8 cellular contexts compared by ENCODE assay signal in the genomic region with DNA sequence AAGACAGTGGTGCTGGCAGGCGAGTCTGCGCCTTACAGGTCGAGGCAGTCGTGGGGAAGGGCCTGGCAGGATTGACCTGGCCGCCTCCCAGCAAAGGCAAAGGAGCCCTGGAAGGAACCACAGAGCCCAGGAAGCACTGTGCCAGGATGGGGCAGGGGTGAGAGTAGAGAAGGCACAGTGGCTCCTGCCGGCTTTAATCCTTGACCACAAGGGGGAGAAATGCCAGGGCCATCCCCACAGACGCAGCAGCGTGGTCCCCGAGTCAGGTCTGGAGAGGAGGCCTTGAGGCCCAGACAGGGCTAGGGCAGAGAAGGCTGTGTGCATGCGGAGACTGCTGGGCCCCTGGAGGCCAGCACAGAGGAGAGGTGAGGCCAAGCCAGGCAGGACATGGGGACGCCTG. TPM values are rescaled to one million over a fixed set of nuclear protein-coding genes. Genes with fewer than 3 reads are reported as not detected.
DNase-seq lines count a peak whose midpoint lies in the region; ATAC-seq, FAIRE-seq and TF ChIP-seq lines count a peak whose summit lies in the region.

No MANE protein-coding gene starts in this region.

- H3K27ac Mint-ChIP-seq in osteocyte (ENCODE audit: unreplicated experiment), result peak overlapping the region; percentile 19
- H3K27ac Mint-ChIP-seq in CD4-positive, alpha-beta memory T cell, result peak overlapping the region in 1 of 7 donors; percentile 36
- no peak overlapping the region for H3K27ac Mint-ChIP-seq in stimulated activated effector memory CD8-positive, alpha-beta T cell treated with anti-CD3 and anti-CD28 coated beads, Interleukin-12 subunit alpha, Interleukin-12 subunit beta, amount 100 ng/mL, for 72 hours

- intact Hi-C loops in CD4-positive, alpha-beta memory T cell (cut with micrococcal nuclease), result no loop called here

- H3K27ac ChIP-seq in RWPE1, result peak overlapping the region; percentile 99
- no peak overlapping the region for H3K27ac ChIP-seq in CD4-positive, alpha-beta memory T cell (ENCODE audit: low read depth, low read length)

- POLR2A ChIA-PET in RWPE1 (lab: Yijun Ruan, JAX; ENCODE audit: low non-redundant PET), result no interaction called here
- POLR2A ChIA-PET in CD4-positive, alpha-beta memory T cell (lab: Charles Lee; ENCODE audit: partially characterized antibody), result no interaction called here

- H3K36me3 Mint-ChIP-seq in osteocyte (ENCODE audit: unreplicated experiment), result peaks cover 6% of the 10 kb centered on the region
- peaks cover 0 to 4% of the 10 kb centered on the region in 2 donors for H3K36me3 Mint-ChIP-seq in CD4-positive, alpha-beta memory T cell
- no peaks in the 10 kb centered on the region for H3K36me3 Mint-ChIP-seq in stimulated activated effector memory CD8-positive, alpha-beta T cell treated with anti-CD3 and anti-CD28 coated beads, Interleukin-12 subunit alpha, Interleukin-12 subunit beta, amount 100 ng/mL, for 72 hours

- TF ChIP-seq POLR2A in H54 (IDR thresholded peaks at IDR 0.05; ENCODE audit: low read depth, low read length) (no peak), erythroblast (IDR thresholded peaks at IDR 0.05; ENCODE audit: low read length) (no peak)

- CTCF ChIA-PET in RWPE1 (lab: Yijun Ruan, JAX), result interaction anchor here (0.9 to 1.4 kb wide), 4 partner anchors 11 to 19 kb away, joined by 3 to 4 read pairs (median 3); a partner anchor contains a TSS
- CTCF ChIA-PET in CD4-positive, alpha-beta memory T cell (lab: Charles Lee; ENCODE audit: partially characterized antibody), result no interaction called here

- no peaks in the 10 kb centered on the region for H3K4me1 ChIP-seq in CD4-positive, alpha-beta memory T cell (ENCODE audit: insufficient read depth, low read length)

- no peaks in the 10 kb centered on the region for H3K9me3 ChIP-seq in CD4-positive, alpha-beta memory T cell (ENCODE audit: control insufficient read depth in 1 of 2, low read length in 2 of 2)

- H3K4me3 Mint-ChIP-seq in osteocyte (ENCODE audit: unreplicated experiment), result no peak overlapping the region
- H3K4me3 Mint-ChIP-seq in CD4-positive, alpha-beta memory T cell, result no peak overlapping the region
- no peak overlapping the region for H3K4me3 Mint-ChIP-seq in stimulated activated effector memory CD8-positive, alpha-beta T cell treated with anti-CD3 and anti-CD28 coated beads, Interleukin-12 subunit alpha, Interleukin-12 subunit beta, amount 100 ng/mL, for 72 hours

- no peaks in the 10 kb centered on the region for H3K36me3 ChIP-seq in CD4-positive, alpha-beta memory T cell (ENCODE audit: insufficient read depth, low read length)

- H3K4me3 ChIP-seq in CD4-positive, alpha-beta memory T cell (ENCODE audit: low read length in 2 of 2), result no peak overlapping the region

- FAIRE-seq in H54 (lab: Jason Lieb, UNC), result no peak

- peaks cover 5% of the 10 kb centered on the region for H3K9me3 Mint-ChIP-seq in osteocyte (ENCODE audit: unreplicated experiment)
- peaks cover 0 to 7% (median under 1%) of the 10 kb centered on the region in 8 donors for H3K9me3 Mint-ChIP-seq in CD4-positive, alpha-beta memory T cell
- H3K9me3 Mint-ChIP-seq in stimulated activated effector memory CD8-positive, alpha-beta T cell treated with anti-CD3 and anti-CD28 coated beads, Interleukin-12 subunit alpha, Interleukin-12 subunit beta, amount 100 ng/mL, for 72 hours, result no peaks in the 10 kb centered on the region

- no peaks in the 10 kb centered on the region for H3K27me3 ChIP-seq in CD4-positive, alpha-beta memory T cell (ENCODE audit: insufficient read depth, low read length)

- no peak for ATAC-seq in HG02623 (IDR thresholded peaks at IDR 0.05; ENCODE audit: unreplicated experiment)
- no peak for ATAC-seq in stimulated activated effector memory CD8-positive, alpha-beta T cell treated with anti-CD3 and anti-CD28 coated beads, Interleukin-12 subunit alpha, Interleukin-12 subunit beta, amount 100 ng/mL, for 72 hours

- DNase-seq in H54 (ENCODE audit: insufficient read length, low spot score) (peak; percentile 63), RWPE1 (ENCODE audit: low spot score) (no peak), erythroblast (lab: John Stamatoyannopoulos, UW) (peak; percentile 44 to 49), osteocyte (ENCODE audit: extremely low spot score, unreplicated experiment) (no peak), NCI-H146 (lab: John Stamatoyannopoulos, UW) (no peak)
- no peak for DNase-seq in CD4-positive, alpha-beta memory T cell
- DNase-seq in stimulated activated effector memory CD8-positive, alpha-beta T cell treated with anti-CD3 and anti-CD28 coated beads, Interleukin-12 subunit alpha, Interleukin-12 subunit beta, amount 100 ng/mL, for 72 hours (ENCODE audit: low spot score in 2 of 2), result no peak

- H3K27me3 Mint-ChIP-seq in osteocyte (ENCODE audit: unreplicated experiment), result no peaks in the 10 kb centered on the region
- H3K27me3 Mint-ChIP-seq in CD4-positive, alpha-beta memory T cell, result no peaks in the 10 kb centered on the region

- peaks cover 41% of the 10 kb centered on the region for H3K4me1 Mint-ChIP-seq in osteocyte (ENCODE audit: unreplicated experiment)
- H3K4me1 Mint-ChIP-seq in CD4-positive, alpha-beta memory T cell, result no peaks in the 10 kb centered on the region
- H3K4me1 Mint-ChIP-seq in stimulated activated effector memory CD8-positive, alpha-beta T cell treated with anti-CD3 and anti-CD28 coated beads, Interleukin-12 subunit alpha, Interleukin-12 subunit beta, amount 100 ng/mL, for 72 hours, result no peaks in the 10 kb centered on the region

- no peak; the same call in 1 of the 2 replicates for TF ChIP-seq CTCF in RWPE1 (conservative IDR thresholded peaks at IDR 0.05; ENCODE audit: low read depth)
- peak; percentile 50 for TF ChIP-seq CTCF in osteocyte (IDR thresholded peaks at IDR 0.05)

RNA-seq across cellular contexts. Expression of a gene that starts 9.9 kb away (rescaled TPM):
- 134 and 143 TPM in 2 replicates for total RNA-seq in osteocyte
- 10 to 100 TPM; 70.0 to 79.3 TPM for total RNA-seq in CD4-positive, alpha-beta memory T cell
- polyA plus RNA-seq in CD4-positive, alpha-beta memory T cell, result 100 to 1,000 TPM; 140 to 143 TPM

RNA-seq across cellular contexts. Expression of a gene that starts 10.4 kb away (rescaled TPM):
- 4.7 and 6.5 TPM in 2 replicates for total RNA-seq in osteocyte
- 1 to 10 TPM in 1 of 2 experiments, under 1 TPM in 1; 0.72 to 1.0 TPM for total RNA-seq in CD4-positive, alpha-beta memory T cell
- polyA plus RNA-seq in CD4-positive, alpha-beta memory T cell, result not detected

RNA-seq across cellular contexts. Expression of a gene that starts 16.7 kb away (rescaled TPM):
- total RNA-seq in osteocyte, result 26.0 and 29.3 TPM in 2 replicates
- total RNA-seq in CD4-positive, alpha-beta memory T cell, result 10 to 100 TPM; 22.4 to 26.8 TPM
- 10 to 100 TPM; 25.1 to 27.1 TPM for polyA plus RNA-seq in CD4-positive, alpha-beta memory T cell

RNA-seq across cellular contexts. Expression of a gene that starts 18.2 kb away (rescaled TPM):
- 53.0 and 54.2 TPM in 2 replicates for total RNA-seq in osteocyte
- 100 to 1,000 TPM; 261 to 266 TPM for total RNA-seq in CD4-positive, alpha-beta memory T cell
- 10 to 100 TPM; 46.2 to 60.1 TPM for polyA plus RNA-seq in CD4-positive, alpha-beta memory T cell

Comparison
In these comparisons a context has a peak if more than half of its experiments do, and no peak if none do; other contexts are left out.
1. DNase-seq: peak in H54 (single experiment) and erythroblast (2 of 2); none in RWPE1 (single experiment), osteocyte (single experiment), NCI-H146 (single experiment), CD4-positive, alpha-beta memory T cell (0 of 5) and stimulated activated effector memory CD8-positive, alpha-beta T cell treated with anti-CD3 and anti-CD28 coated beads, Interleukin-12 subunit alpha, Interleukin-12 subunit beta, amount 100 ng/mL, for 72 hours (0 of 2).